In the genomic region with DNA sequence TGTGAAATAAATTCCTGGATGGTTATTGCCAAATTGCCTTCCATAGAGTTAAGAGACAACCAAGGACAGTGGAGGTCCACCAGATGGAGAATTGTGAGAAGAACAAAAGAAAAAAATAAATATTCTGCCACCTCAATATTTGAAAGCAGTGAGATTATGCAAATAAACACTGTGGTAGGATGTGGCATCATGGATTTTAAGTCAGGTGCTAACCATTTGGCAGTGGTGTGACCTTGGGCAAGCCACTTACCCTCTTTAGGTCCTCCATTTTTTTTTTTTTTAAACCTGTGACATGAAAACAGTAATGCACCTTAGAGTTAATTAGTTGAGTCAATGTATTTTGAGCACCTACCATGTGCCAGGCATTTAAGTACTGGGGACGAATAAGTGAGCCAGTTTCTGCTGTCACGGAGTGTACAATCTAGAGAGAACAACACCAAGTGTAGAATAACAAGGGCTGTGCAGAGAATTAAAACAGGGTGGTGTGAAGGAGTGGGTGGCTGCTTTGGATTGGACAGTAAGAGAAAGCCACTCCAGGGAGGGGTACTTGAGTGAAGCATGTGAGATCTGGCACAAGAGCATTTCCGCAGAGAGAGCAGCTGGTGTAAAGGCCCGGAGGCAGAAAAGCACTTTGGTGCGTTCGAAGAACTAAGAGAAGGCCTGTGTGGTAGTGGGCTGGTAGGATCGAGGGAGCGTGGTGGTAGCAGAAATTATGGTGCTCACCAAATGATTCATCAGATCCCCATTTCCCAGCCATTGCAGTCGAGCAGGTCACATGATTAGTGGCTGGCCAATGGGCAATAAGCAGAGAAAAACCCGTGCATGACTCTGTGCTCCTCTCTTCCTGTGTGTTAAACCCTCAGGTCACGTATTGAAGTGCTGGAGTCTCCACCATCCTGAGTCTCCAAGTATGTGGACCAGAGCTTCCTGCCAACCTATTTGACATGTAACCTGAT, we compare ENCODE assay signal across 19 cellular contexts. TPM values are rescaled to one million over a fixed set of nuclear protein-coding genes. Genes with fewer than 3 reads are reported as not detected.
DNase-seq lines count a peak whose midpoint lies in the region; ATAC-seq and TF ChIP-seq lines count a peak whose summit lies in the region.
"Had no signal": no experiment of that assay in that cellular context is flagged by ENCODE, and none has a peak within 500 bp of the region (broad histone marks: within the 10 kb centered on the region; RNA-seq: fewer than 3 reads in every experiment).

No MANE protein-coding gene starts in this region.

- in situ Hi-C loops in GM23248 (cut with MboI): no loop called here
- in situ Hi-C loops in brain microvascular endothelial cell (cut with HindIII; ENCODE audit: low pct_ligation_motif_present, low sequenced_read_pairs): no loop called here

- H3K4me1 Mint-ChIP-seq in memory B cell: peaks cover 6% of the 10 kb centered on the region
- H3K4me1 Mint-ChIP-seq: CD14-positive monocyte had no signal

- H3K27me3 ChIP-seq in GM23248 (replicated peaks; ENCODE audit: insufficient read depth): no peaks in the 10 kb centered on the region
- H3K27me3 ChIP-seq in brain microvascular endothelial cell (replicated peaks): no peaks in the 10 kb centered on the region
- H3K27me3 ChIP-seq: neutrophil had no signal

- H3F3A ChIP-seq in GM23248 (ENCODE audit: insufficient read depth): peaks cover 8% of the 10 kb centered on the region; the same call in 1 of the 2 replicates

- H3K27ac Mint-ChIP-seq in memory B cell: peak overlapping the region; percentile 60
- H3K27ac Mint-ChIP-seq: HFFc6 had no signal

- H3K27me3 Mint-ChIP-seq in memory B cell: no peaks in the 10 kb centered on the region

- ATAC-seq in memory B cell (ENCODE audit: low read depth) (peak; percentile 70), GM21737 (IDR thresholded peaks at IDR 0.05; ENCODE audit: unreplicated experiment) (no peak), HG03342 (IDR thresholded peaks at IDR 0.05; ENCODE audit: unreplicated experiment) (no peak)
- ATAC-seq: activated T-cell treated with anti-CD3 and anti-CD28 coated beads, Interleukin-2, amount 50 U/mL, for 4 hours; stimulated activated naive CD8-positive, alpha-beta T cell treated with anti-CD3 and anti-CD28 coated beads, Interleukin-15, Interleukin-2, amounts not matched to agents 100 U/mL and 50 U/mL, for 24 hours had no signal

- peaks cover 39% of the 10 kb centered on the region for H3K36me3 Mint-ChIP-seq in memory B cell

- H3K9me3 Mint-ChIP-seq in memory B cell: peaks cover 3% of the 10 kb centered on the region
- H3K9me3 Mint-ChIP-seq: activated T-cell treated with anti-CD3 and anti-CD28 coated beads, Interleukin-2, amount 50 U/mL, for 4 hours; CD14-positive monocyte; HFFc6 had no signal

- H3K4me3 Mint-ChIP-seq in memory B cell: no peak overlapping the region
- H3K4me3 Mint-ChIP-seq: activated T-cell treated with anti-CD3 and anti-CD28 coated beads, Interleukin-2, amount 50 U/mL, for 4 hours; CD14-positive monocyte; HFFc6 had no signal

- no peaks in the 10 kb centered on the region for H3K9me2 ChIP-seq in GM23248 (ENCODE audit: insufficient read depth)

- H3K9ac ChIP-seq in GM23248: no peak overlapping the region

- H4K20me1 ChIP-seq in GM23248 (ENCODE audit: insufficient read depth): no peaks in the 10 kb centered on the region

- peak; percentile 38 for DNase-seq in GM23248
- peak; percentile 30 for DNase-seq in NCI-H1436 (lab: John Stamatoyannopoulos, UW)
- peak; percentile 7 for DNase-seq in amniotic epithelial cell (ENCODE audit: low read depth)
- no peak for DNase-seq in memory B cell (ENCODE audit: low spot score in 2 of 2)
- DNase-seq in brain microvascular endothelial cell: no peak
- no peak for DNase-seq in UCSD-AML1 (lab: John Stamatoyannopoulos, UW; ENCODE audit: unreplicated experiment)
- DNase-seq: activated CD4-positive, alpha-beta T cell treated with anti-CD3 and anti-CD28 coated beads for 48 hours; activated T-cell treated with anti-CD3 and anti-CD28 coated beads, Interleukin-2, amount 50 U/mL, for 4 hours; GF-D8; HFFc6; mesenchymal stem cell; RPMI8226; stimulated activated naive CD8-positive, alpha-beta T cell treated with anti-CD3 and anti-CD28 coated beads, Interleukin-15, Interleukin-2, amounts not matched to agents 100 U/mL and 50 U/mL, for 24 hours had no signal

- H3K79me2 ChIP-seq in GM23248 (ENCODE audit: insufficient read depth): no peaks in the 10 kb centered on the region

- no peak for TF ChIP-seq CTCF in brain microvascular endothelial cell (IDR thresholded peaks at IDR 0.05; ENCODE audit: low read depth, low read length, missing control alignments)

- 79 to 81% methylated on average over 11 of the region's 11 CpGs for WGBS in GM23248 (ENCODE audit: low coverage in 1 of 2, low lambda C conversion rate in 2 of 2, missing lambda C conversion rate in 2 of 2), 2 experiments

- H2AFZ ChIP-seq in GM23248: no peak overlapping the region

- H3K4me3 ChIP-seq in GM23248 (no peak overlapping the region), brain microvascular endothelial cell (ENCODE audit: low read depth, low read length) (no peak overlapping the region)

- no peaks in the 10 kb centered on the region for H3K9me3 ChIP-seq in GM23248 (ENCODE audit: low read depth)
- H3K9me3 ChIP-seq: neutrophil had no signal

- H3K4me2 ChIP-seq in GM23248 (ENCODE audit: unreplicated experiment): no peak overlapping the region

- H3K4me1 ChIP-seq in GM23248 (ENCODE audit: insufficient read depth): no peaks in the 10 kb centered on the region

- H3K27ac ChIP-seq in GM23248: no peak overlapping the region
- H3K27ac ChIP-seq in brain microvascular endothelial cell: no peak overlapping the region
- H3K27ac ChIP-seq: neutrophil had no signal

- H3K36me3 ChIP-seq in GM23248 (ENCODE audit: low read depth) (no peaks in the 10 kb centered on the region; the same call in 1 of the 2 replicates), brain microvascular endothelial cell (replicated peaks) (peaks cover 14% of the 10 kb centered on the region)

RNA-seq across cellular contexts. Expression of gene CCK, which starts 39.2 kb away (rescaled TPM):
- 0.97 TPM in 1 of 2 replicates, not detected in the other for total RNA-seq in GM23248 (2014; rRNA removed; shearing (Covaris generic))
- polyA plus RNA-seq in GM23248 (2016; fragmentation: Nextera tagmentation; extraction: Ambion mirVana): 0.93 TPM in 1 of 2 replicates, not detected in the other
- total RNA-seq: activated T-cell treated with anti-CD3 and anti-CD28 coated beads, Interleukin-2, amount 50 U/mL, for 4 hours; HFFc6; NCI-H460; T-helper 2 cell treated with Interferon-gamma antibody and Interleukin-4, amounts not matched to agents 100 ng/mL and 5 ng/mL, for 36 hours had no signal
- polyA plus RNA-seq: CD14-positive monocyte had no signal

Comparison
In these comparisons a context has a peak if more than half of its experiments do, and no peak if none do; other contexts are left out.
1. DNase-seq: peak in GM23248 (single experiment), NCI-H1436 (single experiment) and amniotic epithelial cell (single experiment); none in memory B cell (0 of 2), brain microvascular endothelial cell (single experiment) and UCSD-AML1 (single experiment).